18 cellular contexts compared by ENCODE assay signal in the genomic region with DNA sequence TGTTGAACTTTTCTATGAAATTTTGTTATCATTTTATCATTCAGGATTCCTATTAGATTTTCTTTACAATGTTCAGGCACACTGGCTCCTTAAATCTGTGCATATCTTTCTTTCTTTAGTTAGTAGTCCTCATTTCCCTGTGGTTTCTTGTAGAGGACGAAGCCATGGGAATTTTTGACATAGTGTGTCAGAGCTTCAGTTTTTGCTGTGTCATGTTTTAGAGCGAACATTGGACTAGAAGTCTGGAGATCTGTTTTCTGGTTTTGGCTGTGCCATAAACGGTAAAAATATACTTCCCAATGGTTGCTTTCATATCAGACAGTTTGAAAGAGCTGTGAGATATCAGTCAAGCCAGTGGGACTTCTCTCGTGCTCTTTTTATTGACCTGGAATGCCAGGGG.
"Had no signal": no experiment of that assay in that cellular context is flagged by ENCODE, and none has a peak within 500 bp of the region (broad histone marks: within the 10 kb centered on the region; RNA-seq: fewer than 3 reads in every experiment).

No MANE protein-coding gene starts in this region.

- H3K4me3 ChIP-seq: gastrocnemius medialis, heart left ventricle, left lung, right atrium auricular region, stomach, testis, upper lobe of right lung had no signal

- H3K27me3 ChIP-seq: gastrocnemius medialis, heart left ventricle, left lung, right atrium auricular region, stomach, testis, upper lobe of right lung had no signal

- DNase-seq: activated CD4-positive, alpha-beta memory T cell treated with anti-CD3 and anti-CD28 coated beads, Interleukin-2, amount 10 ng/mL, durations not matched to agents 7 days and 5 days; activated CD4-positive, alpha-beta T cell treated with anti-CD3 and anti-CD28 coated beads for 48 hours; activated CD4-positive, CD25-positive, alpha-beta regulatory T cell; activated CD8-positive, alpha-beta memory T cell treated with anti-CD3 and anti-CD28 coated beads, Interleukin-2, amount 10 ng/mL, durations not matched to agents 7 days and 5 days; activated naive CD4-positive, alpha-beta T cell treated with Interleukin-2 at 50 U/mL for 16 hours; caudate nucleus; effector memory CD8-positive, alpha-beta T cell; gastrocnemius medialis; heart left ventricle; left lung; midbrain; occipital lobe; stimulated activated CD4-positive, alpha-beta T cell treated with anti-CD3 and anti-CD28 coated beads, Interleukin-15, amount 100 ng/mL, for 24 hours; stimulated activated CD4-positive, alpha-beta T cell treated with anti-CD3 and anti-CD28 coated beads, Interleukin-2, amount 100 ng/mL, for 48 hours; stomach; testis; upper lobe of right lung had no signal

- H3K9me3 ChIP-seq: testis, upper lobe of right lung had no signal

- H3K36me3 ChIP-seq: gastrocnemius medialis, heart left ventricle, left lung, right atrium auricular region, stomach, upper lobe of right lung had no signal

- ATAC-seq: activated CD8-positive, alpha-beta memory T cell treated with anti-CD3 and anti-CD28 coated beads, Interleukin-2, amount 10 ng/mL, durations not matched to agents 7 days and 5 days; effector memory CD8-positive, alpha-beta T cell; gastrocnemius medialis; heart left ventricle; left lung; upper lobe of right lung had no signal

- H3K27ac ChIP-seq: gastrocnemius medialis, heart left ventricle, left lung, right atrium auricular region, stomach, testis, upper lobe of right lung had no signal

- H3K4me1 ChIP-seq: gastrocnemius medialis, heart left ventricle, left lung, right atrium auricular region, stomach, testis, upper lobe of right lung had no signal
